Comparison of ENCODE assay signal across 25 cellular contexts in genomic region chr4:84848432-84848831, GRCh38.
A peak's percentile ranks its signal among the peaks of the same experiment; 100 is the strongest.
DNase-seq lines count a peak whose midpoint lies in the region; ATAC-seq and TF ChIP-seq lines count a peak whose summit lies in the region.
"Had no signal": no experiment of that assay in that cellular context is flagged by ENCODE, and none has a peak within 500 bp of the region (broad histone marks: within the 10 kb centered on the region; RNA-seq: fewer than 3 reads in every experiment).

No MANE protein-coding gene starts in this region.

- 98% methylated on average over 2 of the region's 2 CpGs for WGBS in SK-N-SH (ENCODE audit: low lambda C conversion rate)

- no peak overlapping the region for H2AFZ ChIP-seq in HCT116 (ENCODE audit: low read depth, low read length, poor library complexity, severe bottlenecking)
- no peak overlapping the region for H2AFZ ChIP-seq in SK-N-SH (ENCODE audit: low read depth)
- H2AFZ ChIP-seq: GM23338 had no signal

- H3K9me2 ChIP-seq in HCT116 (ENCODE audit: insufficient read depth) (no peaks in the 10 kb centered on the region), SK-N-SH (no peaks in the 10 kb centered on the region)

- H3K4me3 ChIP-seq in HCT116 (replicated peaks in 1 of 2; ENCODE audit: low read depth in 1 of 2, low read length in 2 of 2) (no peak overlapping the region), subcutaneous abdominal adipose tissue (ENCODE audit: low read depth in 1 of 5, low read length in 5 of 5) (no peak overlapping the region), SK-N-SH (ENCODE audit: low read depth in 2 of 2, low read length in 1 of 2) (no peak overlapping the region)
- H3K4me3 ChIP-seq: A549, BLaER1, GM12878, GM23338, MG63 had no signal

- peaks cover 11% of the 10 kb centered on the region for H3K36me3 Mint-ChIP-seq in glutamatergic neuron (ENCODE audit: unreplicated experiment)
- H3K36me3 Mint-ChIP-seq: CD4-positive, alpha-beta memory T cell had no signal

- TSS peak; percentile 9 for BruUV-seq in HCT116 (replicated peaks; lab: Mats Ljungman, UMichigan)

- TF ChIP-seq CTCF in HCT116 (IDR thresholded peaks at IDR 0.05 in 2 of 3, conservative IDR thresholded peaks at IDR 0.05 in 1 of 3; ENCODE audit: borderline replicate concordance in 1 of 3, insufficient read depth in 1 of 3, low read depth in 2 of 3, low read length in 2 of 3) (no peak), glutamatergic neuron (IDR thresholded peaks at IDR 0.05; ENCODE audit: partially characterized antibody, unreplicated experiment) (no peak), SK-N-SH (IDR thresholded peaks at IDR 0.05) (no peak)

- H3K9me3 ChIP-seq in HCT116 (ENCODE audit: control insufficient read depth in 1 of 2, insufficient read depth in 1 of 2, low read depth in 1 of 2, low read length in 2 of 2) (no peaks in the 10 kb centered on the region), subcutaneous abdominal adipose tissue (ENCODE audit: control insufficient read depth in 5 of 5, low read length in 5 of 5) (no peaks in the 10 kb centered on the region), SK-N-SH (no peaks in the 10 kb centered on the region)
- H3K9me3 ChIP-seq: A549, BLaER1, MG63 had no signal

- H3K36me3 ChIP-seq in HCT116 (ENCODE audit: control insufficient read depth in 1 of 2, insufficient read depth in 2 of 2, low read length in 2 of 2), result no peaks in the 10 kb centered on the region
- peaks cover 13 to 33% (median 17%) of the 10 kb centered on the region in 5 donors for H3K36me3 ChIP-seq in subcutaneous abdominal adipose tissue (ENCODE audit: control insufficient read depth in 5 of 5, insufficient read depth in 5 of 5, low read length in 5 of 5)
- peaks cover 30 to 35% of the 10 kb centered on the region in 2 experiments for H3K36me3 ChIP-seq in SK-N-SH (replicated peaks in 1 of 2; ENCODE audit: control insufficient read depth in 1 of 2, insufficient read depth in 2 of 2, low read length in 1 of 2)
- H3K36me3 ChIP-seq: MG63 had no signal

- H4K20me1 ChIP-seq in HCT116 (ENCODE audit: insufficient read depth) (no peaks in the 10 kb centered on the region), SK-N-SH (ENCODE audit: insufficient read depth) (no peaks in the 10 kb centered on the region; the same call in 1 of the 2 replicates)
- H4K20me1 ChIP-seq: BLaER1 had no signal

- peak overlapping the region; percentile 13 for H3K27ac Mint-ChIP-seq in glutamatergic neuron (ENCODE audit: unreplicated experiment)
- H3K27ac Mint-ChIP-seq: CD4-positive, alpha-beta memory T cell; GM23338 had no signal

- H3K9ac ChIP-seq in HCT116 (ENCODE audit: low read length) (no peak overlapping the region), subcutaneous abdominal adipose tissue (ENCODE audit: low read length in 5 of 5) (no peak overlapping the region), SK-N-SH (no peak overlapping the region)
- H3K9ac ChIP-seq: BLaER1 had no signal

- H3K27me3 ChIP-seq in HCT116 (ENCODE audit: insufficient read depth, low read length), result no peaks in the 10 kb centered on the region
- no peaks in the 10 kb centered on the region for H3K27me3 ChIP-seq in subcutaneous abdominal adipose tissue (ENCODE audit: control insufficient read depth in 5 of 5, insufficient read depth in 4 of 5, low read length in 5 of 5)
- no peaks in the 10 kb centered on the region for H3K27me3 ChIP-seq in SK-N-SH (ENCODE audit: insufficient read depth)
- H3K27me3 ChIP-seq: BLaER1, MG63 had no signal

- CTCF ChIA-PET in HCT116 (lab: Charles Lee), result no interaction called here
- CTCF ChIA-PET in SK-N-SH (lab: Yijun Ruan, JAX), result interaction anchor here (0.8 to 1.3 kb wide), 3 partner anchors 12 to 123 kb away, joined by 3 to 5 read pairs (median 4); no protein-coding TSS in a partner anchor

- intact Hi-C loops in HCT116 (cut with micrococcal nuclease), result no loop called here

- H3K4me3 Mint-ChIP-seq in glutamatergic neuron (ENCODE audit: unreplicated experiment), result no peak overlapping the region
- H3K4me3 Mint-ChIP-seq: CD4-positive, alpha-beta memory T cell; GM23338 had no signal

- H3K27me3 Mint-ChIP-seq in glutamatergic neuron (ENCODE audit: unreplicated experiment), result peaks cover 1% of the 10 kb centered on the region
- H3K27me3 Mint-ChIP-seq: CD4-positive, alpha-beta memory T cell had no signal

- H3K79me2 ChIP-seq in HCT116 (ENCODE audit: insufficient read depth, low read length), result no peaks in the 10 kb centered on the region
- H3K79me2 ChIP-seq in SK-N-SH (ENCODE audit: insufficient read depth), result 0 out of 2 replicates have a peak, but pooled peaks cover 6% of the 10 kb centered on the region

- RAD21 ChIA-PET in HCT116 (lab: Charles Lee; ENCODE audit: low non-redundant PET in 1 of 2, low total read pairs in 2 of 2, uncharacterized antibody in 2 of 2, unreplicated experiment in 2 of 2), result no interaction called here

- peaks cover 9% of the 10 kb centered on the region for H3K4me1 Mint-ChIP-seq in glutamatergic neuron (ENCODE audit: low read depth, unreplicated experiment)
- H3K4me1 Mint-ChIP-seq: CD4-positive, alpha-beta memory T cell had no signal

- TF ChIP-seq RAD21 in HCT116 (IDR thresholded peaks at IDR 0.05; ENCODE audit: low read depth) (no peak), SK-N-SH (IDR thresholded peaks at IDR 0.05; ENCODE audit: low read length) (no peak)

- H3K4me1 ChIP-seq in HCT116 (ENCODE audit: control insufficient read depth in 1 of 2, insufficient read depth in 2 of 2, low read length in 2 of 2), result peaks cover 6 to 8% of the 10 kb centered on the region in 2 experiments; a peak in 3 of 4 replicates
- peaks cover 0 to 9% (median 2%) of the 10 kb centered on the region in 5 donors for H3K4me1 ChIP-seq in subcutaneous abdominal adipose tissue (ENCODE audit: control insufficient read depth in 5 of 5, insufficient read depth in 5 of 5, low read length in 5 of 5)
- H3K4me1 ChIP-seq in SK-N-SH (ENCODE audit: control insufficient read depth in 1 of 2, insufficient read depth in 2 of 2, low read depth in 1 of 2, low read length in 1 of 2), result no peaks in the 10 kb centered on the region
- H3K4me1 ChIP-seq: BLaER1 had no signal

- H3K4me2 ChIP-seq in HCT116 (ENCODE audit: low read length) (no peak overlapping the region), SK-N-SH (no peak overlapping the region)
- H3K4me2 ChIP-seq: A549, BLaER1, GM23338 had no signal

- H3K27ac ChIP-seq in HCT116 (ENCODE audit: low read depth, low read length) (no peak overlapping the region), angular gyrus (ENCODE audit: low read depth, low read length) (peak overlapping the region; percentile 50), subcutaneous abdominal adipose tissue (ENCODE audit: low read depth, low read length) (peak overlapping the region; percentile 38), SK-N-SH (ENCODE audit: low read depth in 2 of 2, low read length in 1 of 2) (no peak overlapping the region)
- H3K27ac ChIP-seq: A549, BLaER1 had no signal

- peaks cover 2% of the 10 kb centered on the region for H3K9me3 Mint-ChIP-seq in glutamatergic neuron (ENCODE audit: unreplicated experiment)
- H3K9me3 Mint-ChIP-seq: GM23338 had no signal

- TF ChIP-seq POLR2A in HCT116 (IDR thresholded peaks at IDR 0.05; ENCODE audit: borderline replicate concordance, extremely low read depth, insufficient read depth, insufficient read length), result no peak

- DNase-seq in HCT116 (ENCODE audit: low read depth, low spot score) (no peak), glutamatergic neuron (no peak), SK-N-SH (no peak), nucleus accumbens (lab: John Stamatoyannopoulos, UW) (no peak)
- DNase-seq: Calu3; CD4-positive, alpha-beta memory T cell; EL; HCEC 1CT; Kasumi-1; MG63; NCI-H1048; NCI-H1436; NCI-H2029; NCI-H446 treated with DMSO at 0.1 percent for 48 hours; NCI-H69; NK-92 treated with Interleukin-12 subunit alpha and Interleukin-12 subunit beta, amount 100 ng/mL, for 24 hours; SIG-M5 had no signal

- POLR2A ChIA-PET in HCT116 (lab: Charles Lee) (no interaction called here), SK-N-SH (lab: Yijun Ruan, JAX) (no interaction called here)

- H3F3A ChIP-seq in SK-N-SH (replicated peaks; ENCODE audit: insufficient read depth), result no peaks in the 10 kb centered on the region

- no peak for ATAC-seq in HCT116
- ATAC-seq in GM21619 (IDR thresholded peaks at IDR 0.05; ENCODE audit: unreplicated experiment), result no peak
- ATAC-seq in GM18858 (IDR thresholded peaks at IDR 0.05; ENCODE audit: unreplicated experiment), result no peak
- ATAC-seq: A549, GM12878, GM23338 had no signal

- no peak for TF ChIP-seq EP300 in SK-N-SH (IDR thresholded peaks at IDR 0.05; ENCODE audit: borderline replicate concordance in 1 of 2, low read depth in 1 of 2, low read length in 1 of 2)

TF ChIP-seq in HCT116, 20 proteins besides CTCF, POLR2A, EP300 and RAD21:
- TF ChIP-seq SP1 (IDR thresholded peaks at IDR 0.05; ENCODE audit: low read depth) (no peak), SRF (IDR thresholded peaks at IDR 0.05; ENCODE audit: low read depth) (no peak), ELF1 (IDR thresholded peaks at IDR 0.05; ENCODE audit: borderline replicate concordance, low read depth) (no peak), ZFX (IDR thresholded peaks at IDR 0.05) (no peak), ATF3 (IDR thresholded peaks at IDR 0.05) (no peak), CEBPB (IDR thresholded peaks at IDR 0.05; ENCODE audit: low read depth) (no peak), ZNF274 (IDR thresholded peaks at IDR 0.05; ENCODE audit: low read depth, low read length) (no peak), POLR2AphosphoS5 (IDR thresholded peaks at IDR 0.05; ENCODE audit: low read depth, low read length) (no peak)
TF ChIP-seq in HCT116: peak in this region for 0.

TF ChIP-seq in SK-N-SH, 30 proteins besides CTCF, POLR2A, EP300 and RAD21 (continues in another document):
- TF ChIP-seq FOXM1 (IDR thresholded peaks at IDR 0.05; ENCODE audit: low read depth) (no peak), EZH2phosphoT487 (IDR thresholded peaks at IDR 0.05; ENCODE audit: borderline replicate concordance, low read depth) (no peak), JUND (IDR thresholded peaks at IDR 0.05) (no peak), TEAD4 (IDR thresholded peaks at IDR 0.05; ENCODE audit: borderline replicate concordance, insufficient read depth) (no peak), MAX (IDR thresholded peaks at IDR 0.05; ENCODE audit: low read depth) (no peak)

Comparison
In these comparisons a context has a peak if more than half of its experiments do, and no peak if none do; other contexts are left out.
1. H3K27ac ChIP-seq: peak in angular gyrus (single experiment) and subcutaneous abdominal adipose tissue (single experiment); none in HCT116 (single experiment) and SK-N-SH (0 of 2).